Comparison of ENCODE assay signal across 21 cellular contexts in the genomic region with DNA sequence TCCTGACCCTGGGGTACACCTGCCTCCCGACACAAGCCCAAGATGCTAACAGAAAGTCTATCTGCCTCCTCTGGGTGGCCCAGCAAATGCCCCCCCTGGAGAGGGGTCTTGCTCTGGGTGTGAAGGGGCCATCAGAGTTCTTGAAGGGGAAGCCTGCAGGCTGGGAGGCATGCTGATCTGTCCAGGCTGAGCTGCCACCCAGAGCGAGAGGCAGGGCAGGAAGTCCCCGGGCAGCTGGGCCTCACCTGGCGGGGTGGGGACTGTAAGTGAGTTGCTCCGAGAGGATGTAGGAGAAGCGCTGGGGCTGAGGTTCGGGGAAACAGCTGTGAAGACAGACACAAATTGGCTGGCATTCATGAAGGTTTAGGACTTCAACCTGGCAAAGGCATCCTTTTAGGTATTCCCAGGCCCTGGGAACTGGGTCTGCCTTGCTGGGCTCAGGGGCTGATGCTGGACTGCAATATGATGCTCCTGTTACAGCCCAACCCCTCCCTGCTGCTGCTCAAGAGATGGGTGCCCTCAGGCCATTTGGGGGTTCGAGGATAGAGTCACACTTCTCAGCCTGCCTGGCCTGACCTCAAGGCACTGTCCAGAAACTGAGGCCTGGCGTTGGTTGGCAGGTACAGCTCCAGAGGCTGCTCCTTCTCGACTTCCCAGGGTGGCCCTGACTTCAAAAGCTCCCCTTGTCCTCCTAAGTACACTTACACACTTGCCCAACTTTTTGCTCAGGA.
A peak's percentile ranks its signal among the peaks of the same experiment; 100 is the strongest.
DNase-seq lines count a peak whose midpoint lies in the region; ATAC-seq, FAIRE-seq and TF ChIP-seq lines count a peak whose summit lies in the region.
"Had no signal": no experiment of that assay in that cellular context is flagged by ENCODE, and none has a peak within 500 bp of the region (broad histone marks: within the 10 kb centered on the region; RNA-seq: fewer than 3 reads in every experiment).

No MANE protein-coding gene starts in this region.

- CTCF ChIA-PET in activated CD8-positive, alpha-beta memory T cell treated with anti-CD3 and anti-CD28 coated beads, Interleukin-2, amount 10 ng/mL, durations not matched to agents 7 days and 5 days (lab: Charles Lee) = interaction anchor here (1.7 kb wide), 1 partner anchor 14 kb away, joined by 3 read pairs; no protein-coding TSS in a partner anchor
- CTCF ChIA-PET in GM12878 (lab: Yijun Ruan, JAX) = no interaction called here

- no peak for TF ChIP-seq EP300 in GM12878 (IDR thresholded peaks at IDR 0.05; ENCODE audit: borderline replicate concordance in 1 of 2, control insufficient read depth in 1 of 2, low read depth in 2 of 2, low read length in 2 of 2)

- no peaks in the 10 kb centered on the region for H4K20me1 ChIP-seq in GM12878 (ENCODE audit: control insufficient read depth, insufficient read depth)

- H3K9me3 ChIP-seq in GM12878 (replicated peaks; ENCODE audit: control insufficient read depth, insufficient read depth, low read length) (no peaks in the 10 kb centered on the region), left lung (no peaks in the 10 kb centered on the region)
- H3K9me3 ChIP-seq: Caco-2, gastrocnemius medialis, SJSA1, stomach, vagina had no signal

- SMC1A ChIA-PET in GM12878 (lab: Charles Lee; ENCODE audit: uncharacterized antibody, unreplicated experiment) = no interaction called here

- H3K27ac ChIP-seq in GM12878 (ENCODE audit: control insufficient read depth, insufficient read depth) (no peak overlapping the region), left lung (no peak overlapping the region)
- H3K27ac ChIP-seq: gastrocnemius medialis, SJSA1, vagina had no signal

- intact Hi-C loops in GM12878 (cut with micrococcal nuclease; ENCODE audit: unreplicated experiment) = no loop called here
- intact Hi-C loops in left lung (cut with DNase I) = loop anchor here in 1 of 2 donors (10.0 kb wide), 1 partner anchor 106 kb away; no protein-coding TSS in a partner anchor

- in situ Hi-C loops in GM12878 (cut with MboI) = loop anchor here (10.0 kb wide), 1 partner anchor 106 kb away; no protein-coding TSS in a partner anchor

- TF ChIP-seq CTCF in GM12878 (IDR thresholded peaks at IDR 0.05 in 2 of 3, conservative IDR thresholded peaks at IDR 0.05 in 1 of 3; ENCODE audit: control insufficient read depth in 2 of 3, extremely low read depth in 1 of 3, insufficient read depth in 1 of 3, low read depth in 3 of 3, low read length in 3 of 3) (no peak), left lung (IDR thresholded peaks at IDR 0.05) (no peak)

- RAD21 ChIA-PET in GM12878 (lab: Charles Lee; ENCODE audit: unreplicated experiment) = no interaction called here

- whole genome bisulfite sequencing in GM12878 (ENCODE audit: insufficient coverage, insufficient replicate concordance, low lambda C conversion rate, missing lambda C conversion rate) = 18% methylated on average over 10 of the region's 10 CpGs

- no peak for TF ChIP-seq RAD21 in GM12878 (IDR thresholded peaks at IDR 0.05; ENCODE audit: insufficient read depth, low read depth, low read length)

- no peak overlapping the region for H3K4me3 Mint-ChIP-seq in activated CD8-positive, alpha-beta memory T cell treated with anti-CD3 and anti-CD28 coated beads, Interleukin-2, amount 10 ng/mL, durations not matched to agents 7 days and 5 days
- peak overlapping the region in 2 of 4 donors; percentile 80 to 82 for H3K4me3 Mint-ChIP-seq in IgD-negative memory B cell
- no peak overlapping the region for H3K4me3 Mint-ChIP-seq in stimulated activated memory B cell treated with anti-CD40 and anti-IgM and Interleukin-4, amounts not matched to agents 10 μg/mL and 1 μg/mL and 100 μg/mL, for 72 hours
- H3K4me3 Mint-ChIP-seq: activated CD4-positive, alpha-beta T cell treated with anti-CD3 and anti-CD28 coated beads, Interleukin-2, amount 10 ng/mL, durations not matched to agents 7 days and 5 days had no signal

- no peak overlapping the region for H3K9ac ChIP-seq in GM12878 (ENCODE audit: control insufficient read depth, insufficient read depth, low read length)

- no peak for FAIRE-seq in GM12878 (lab: Jason Lieb, UNC)
- FAIRE-seq: astrocyte, colon, H54, small intestine had no signal

- no peaks in the 10 kb centered on the region for H3K9me3 Mint-ChIP-seq in activated CD8-positive, alpha-beta memory T cell treated with anti-CD3 and anti-CD28 coated beads, Interleukin-2, amount 10 ng/mL, durations not matched to agents 7 days and 5 days (ENCODE audit: low read depth)
- H3K9me3 Mint-ChIP-seq in IgD-negative memory B cell = peaks cover 0 to 2% (median 0%) of the 10 kb centered on the region in 3 donors
- H3K9me3 Mint-ChIP-seq in stimulated activated memory B cell treated with anti-CD40 and anti-IgM and Interleukin-4, amounts not matched to agents 10 μg/mL and 1 μg/mL and 100 μg/mL, for 72 hours = no peaks in the 10 kb centered on the region
- H3K9me3 Mint-ChIP-seq: activated CD4-positive, alpha-beta T cell treated with anti-CD3 and anti-CD28 coated beads, Interleukin-2, amount 10 ng/mL, durations not matched to agents 7 days and 5 days; activated T-helper 2 cell treated with anti-CD3 and anti-CD28 coated beads, Interferon-gamma antibody, Interleukin-2, Interleukin-4, amounts not matched to agents 10 μg/mL and 5 μg/mL and 100 μg/mL, durations not matched to agents 14 hours and 24 hours and 36 hours had no signal

- no peak overlapping the region for H3K4me2 ChIP-seq in GM12878 (ENCODE audit: control insufficient read depth, insufficient read depth)

- no TSS peak for BruUV-seq in GM12878 (replicated peaks; lab: Mats Ljungman, UMichigan)

- POLR2A ChIA-PET in GM12878 (lab: Charles Lee) = no interaction called here

- H3K36me3 Mint-ChIP-seq in activated CD8-positive, alpha-beta memory T cell treated with anti-CD3 and anti-CD28 coated beads, Interleukin-2, amount 10 ng/mL, durations not matched to agents 7 days and 5 days = no peaks in the 10 kb centered on the region
- peaks cover 2% of the 10 kb centered on the region for H3K36me3 Mint-ChIP-seq in IgD-negative memory B cell
- H3K36me3 Mint-ChIP-seq in stimulated activated memory B cell treated with anti-CD40 and anti-IgM and Interleukin-4, amounts not matched to agents 10 μg/mL and 1 μg/mL and 100 μg/mL, for 72 hours = no peaks in the 10 kb centered on the region

- H3K36me3 ChIP-seq in GM12878 (ENCODE audit: control insufficient read depth in 2 of 2, insufficient read depth in 2 of 2, low read length in 1 of 2) (no peaks in the 10 kb centered on the region), left lung (no peaks in the 10 kb centered on the region)
- H3K36me3 ChIP-seq: gastrocnemius medialis, SJSA1, vagina had no signal

- peaks cover 5% of the 10 kb centered on the region for H3K27me3 Mint-ChIP-seq in activated CD8-positive, alpha-beta memory T cell treated with anti-CD3 and anti-CD28 coated beads, Interleukin-2, amount 10 ng/mL, durations not matched to agents 7 days and 5 days
- H3K27me3 Mint-ChIP-seq in IgD-negative memory B cell = no peaks in the 10 kb centered on the region
- no peaks in the 10 kb centered on the region for H3K27me3 Mint-ChIP-seq in stimulated activated memory B cell treated with anti-CD40 and anti-IgM and Interleukin-4, amounts not matched to agents 10 μg/mL and 1 μg/mL and 100 μg/mL, for 72 hours

- no peak overlapping the region for H2AFZ ChIP-seq in GM12878 (ENCODE audit: control insufficient read depth, low read depth, low read length)

- no peaks in the 10 kb centered on the region for H3K79me2 ChIP-seq in GM12878 (ENCODE audit: control insufficient read depth, insufficient read depth, low read length)

- no peaks in the 10 kb centered on the region for H3K4me1 ChIP-seq in GM12878 (ENCODE audit: control insufficient read depth, insufficient read depth, low read length)
- H3K4me1 ChIP-seq in left lung = peaks cover 4 to 17% of the 10 kb centered on the region in 2 donors

- peaks cover 0 to 2% of the 10 kb centered on the region in 2 experiments; a peak in 3 of 4 replicates for H3K27me3 ChIP-seq in GM12878 (replicated peaks in 1 of 2; ENCODE audit: control insufficient read depth in 2 of 2, insufficient read depth in 2 of 2, low read length in 1 of 2)
- H3K27me3 ChIP-seq in left lung = no peaks in the 10 kb centered on the region
- H3K27me3 ChIP-seq: gastrocnemius medialis, SJSA1, stomach, vagina had no signal

- no peak overlapping the region for H3K27ac Mint-ChIP-seq in activated CD8-positive, alpha-beta memory T cell treated with anti-CD3 and anti-CD28 coated beads, Interleukin-2, amount 10 ng/mL, durations not matched to agents 7 days and 5 days
- peak overlapping the region in 2 of 3 donors; percentile 76 to 89 for H3K27ac Mint-ChIP-seq in IgD-negative memory B cell
- peak overlapping the region; percentile 93 for H3K27ac Mint-ChIP-seq in stimulated activated memory B cell treated with anti-CD40 and anti-IgM and Interleukin-4, amounts not matched to agents 10 μg/mL and 1 μg/mL and 100 μg/mL, for 72 hours
- H3K27ac Mint-ChIP-seq: activated CD4-positive, alpha-beta T cell treated with anti-CD3 and anti-CD28 coated beads, Interleukin-2, amount 10 ng/mL, durations not matched to agents 7 days and 5 days; activated T-helper 2 cell treated with anti-CD3 and anti-CD28 coated beads, Interferon-gamma antibody, Interleukin-2, Interleukin-4, amounts not matched to agents 10 μg/mL and 5 μg/mL and 100 μg/mL, durations not matched to agents 14 hours and 24 hours and 36 hours had no signal

- DNase-seq in activated CD8-positive, alpha-beta memory T cell treated with anti-CD3 and anti-CD28 coated beads, Interleukin-2, amount 10 ng/mL, durations not matched to agents 7 days and 5 days = peak; percentile 36
- DNase-seq in activated CD8-positive, alpha-beta memory T cell treated with anti-CD3 and anti-CD28 coated beads, Interleukin-2, amount 50 U/mL, for 48 hours = no peak
- no peak for DNase-seq in GM12878 (ENCODE audit: low read depth, low spot score)
- DNase-seq in NCI-H2196 treated with DMSO at 0.1 percent for 48 hours (lab: John Stamatoyannopoulos, UW; ENCODE audit: unreplicated experiment) = no peak
- no peak for DNase-seq in NCI-H446 treated with DMSO at 0.1 percent for 48 hours (lab: John Stamatoyannopoulos, UW)
- no peak for DNase-seq in left lung
- DNase-seq: activated CD4-positive, alpha-beta T cell treated with anti-CD3 and anti-CD28 coated beads, Interleukin-2, amount 10 ng/mL, durations not matched to agents 7 days and 5 days; Caco-2; gastrocnemius medialis; NCI-H187; small intestine; stomach; T1000 had no signal

- no peak for ATAC-seq in activated CD8-positive, alpha-beta memory T cell treated with anti-CD3 and anti-CD28 coated beads, Interleukin-2, amount 10 ng/mL, durations not matched to agents 7 days and 5 days
- peak; percentile 47 for ATAC-seq in GM12878
- ATAC-seq in stimulated activated memory B cell treated with anti-CD40 and anti-IgM and Interleukin-4, amounts not matched to agents 10 μg/mL and 1 μg/mL and 100 μg/mL, for 72 hours = peak; percentile 81
- no peak for ATAC-seq in left lung
- ATAC-seq: gastrocnemius medialis had no signal

- TF ChIP-seq POLR2A in GM12878 (IDR thresholded peaks at IDR 0.05; ENCODE audit: low read depth, low read length) = no peak

- peaks cover 3% of the 10 kb centered on the region for H3K4me1 Mint-ChIP-seq in activated CD8-positive, alpha-beta memory T cell treated with anti-CD3 and anti-CD28 coated beads, Interleukin-2, amount 10 ng/mL, durations not matched to agents 7 days and 5 days
- peaks cover 33 to 51% (median 37%) of the 10 kb centered on the region in 3 donors for H3K4me1 Mint-ChIP-seq in IgD-negative memory B cell
- H3K4me1 Mint-ChIP-seq in stimulated activated memory B cell treated with anti-CD40 and anti-IgM and Interleukin-4, amounts not matched to agents 10 μg/mL and 1 μg/mL and 100 μg/mL, for 72 hours = peaks cover 68% of the 10 kb centered on the region

- no peak overlapping the region for H3K4me3 ChIP-seq in GM12878
- no peak overlapping the region for H3K4me3 ChIP-seq in left lung
- H3K4me3 ChIP-seq: gastrocnemius medialis, SJSA1, stomach, vagina had no signal

Comparison
In these comparisons a context has a peak if more than half of its experiments do, and no peak if none do; other contexts are left out.
1. ATAC-seq: peak in GM12878 (single experiment) and stimulated activated memory B cell treated with anti-CD40 and anti-IgM and Interleukin-4, amounts not matched to agents 10 μg/mL and 1 μg/mL and 100 μg/mL, for 72 hours (single experiment); none in activated CD8-positive, alpha-beta memory T cell treated with anti-CD3 and anti-CD28 coated beads, Interleukin-2, amount 10 ng/mL, durations not matched to agents 7 days and 5 days (single experiment) and left lung (single experiment).